22 cellular contexts compared by ENCODE assay signal in the genomic region with DNA sequence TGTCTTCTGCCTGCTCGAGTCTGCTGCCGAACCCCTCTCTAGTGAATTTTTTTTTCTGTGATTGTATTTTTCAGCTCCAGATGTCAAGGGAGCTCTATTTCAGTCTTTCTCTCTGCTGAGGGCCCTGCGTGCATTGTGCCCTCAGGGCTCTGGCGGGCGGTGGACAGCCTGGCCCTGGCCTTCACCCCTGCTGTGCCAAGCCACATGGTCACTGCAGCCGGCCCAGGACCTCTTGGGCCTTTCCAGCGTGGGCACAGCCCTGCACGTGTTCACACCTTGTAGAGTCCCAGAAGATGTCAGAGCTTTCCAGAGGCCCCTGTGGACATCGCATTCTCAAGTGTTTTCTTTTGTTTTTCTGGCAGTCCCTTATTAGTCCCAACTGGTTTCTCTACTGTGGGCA.
"Had no signal": no experiment of that assay in that cellular context is flagged by ENCODE, and none has a peak within 500 bp of the region (broad histone marks: within the 10 kb centered on the region; RNA-seq: fewer than 3 reads in every experiment).

No MANE protein-coding gene starts in this region.

- H3K36me3 ChIP-seq: thoracic aorta, upper lobe of right lung had no signal

- H3K9me3 ChIP-seq: lower lobe of right lung, thoracic aorta, upper lobe of right lung had no signal

- H3K27ac Mint-ChIP-seq: activated CD4-positive, alpha-beta memory T cell treated with anti-CD3 and anti-CD28 coated beads for 36 hours; activated naive CD4-positive, alpha-beta T cell treated with anti-CD3 and anti-CD28 coated beads, Interleukin-2, amount 50 U/mL, for 72 hours; activated T-helper 1 cell treated with anti-CD3 and anti-CD28 coated beads, Interleukin-12 subunit alpha, Interleukin-12 subunit beta, Interleukin-2, Interleukin-4 antibody, amounts not matched to agents 30 ng/mL and 10 ng/mL and 1 ng/mL, durations not matched to agents 14 hours and 24 hours and 36 hours; brain; dendritic cell treated with granulocyte-macrophage colony-stimulating factor and Interleukin-4, amounts not matched to agents 40 ng/mL and 50 ng/mL, for 4 days; naive B cell; T-helper 1 cell treated with Interleukin-12 subunit alpha and Interleukin-12 subunit beta and Interleukin-4 antibody, amounts not matched to agents 30 μg/mL and 1 μg/mL, for 36 hours had no signal

- H3K4me1 ChIP-seq: lower lobe of right lung, upper lobe of right lung had no signal

- H3K4me3 Mint-ChIP-seq: activated CD4-positive, alpha-beta memory T cell treated with anti-CD3 and anti-CD28 coated beads for 36 hours; activated T-helper 1 cell treated with anti-CD3 and anti-CD28 coated beads, Interleukin-12 subunit alpha, Interleukin-12 subunit beta, Interleukin-2, Interleukin-4 antibody, amounts not matched to agents 30 ng/mL and 10 ng/mL and 1 ng/mL, durations not matched to agents 14 hours and 24 hours and 36 hours; brain; dendritic cell treated with granulocyte-macrophage colony-stimulating factor and Interleukin-4, amounts not matched to agents 40 ng/mL and 50 ng/mL, for 4 days; naive B cell; T-helper 1 cell treated with Interleukin-12 subunit alpha and Interleukin-12 subunit beta and Interleukin-4 antibody, amounts not matched to agents 30 μg/mL and 1 μg/mL, for 36 hours had no signal

- H3K27me3 ChIP-seq: upper lobe of right lung had no signal

- H3K27me3 Mint-ChIP-seq: activated CD4-positive, alpha-beta memory T cell treated with anti-CD3 and anti-CD28 coated beads for 36 hours; dendritic cell treated with granulocyte-macrophage colony-stimulating factor and Interleukin-4, amounts not matched to agents 40 ng/mL and 50 ng/mL, for 4 days; naive B cell had no signal

- H3K27ac ChIP-seq: lower lobe of right lung, thoracic aorta, upper lobe of right lung had no signal

- H3K4me3 ChIP-seq: lower lobe of right lung, thoracic aorta, upper lobe of right lung had no signal

- DNase-seq: activated CD4-positive, alpha-beta memory T cell treated with anti-CD3 and anti-CD28 coated beads for 36 hours; activated CD4-positive, alpha-beta T cell treated with anti-CD3 and anti-CD28 coated beads for 48 hours; activated gamma-delta T cell; aorta; caudate nucleus; effector CD4-positive, alpha-beta T cell; erythroblast; foreskin fibroblast; kidney; lower lobe of right lung; naive B cell; occipital lobe; stimulated activated CD4-positive, alpha-beta T cell treated with anti-CD3 and anti-CD28 coated beads, Interleukin-4, amount 100 ng/mL, for 24 hours; stimulated activated naive CD4-positive, alpha-beta T cell treated with Interleukin-2 at 50 U/mL for 16 hours; T1000; upper lobe of right lung had no signal

- ATAC-seq: activated naive CD4-positive, alpha-beta T cell treated with anti-CD3 and anti-CD28 coated beads, Interleukin-2, amount 50 U/mL, for 72 hours; lower lobe of right lung; upper lobe of right lung had no signal
